ENCODE assay signal across 12 cellular contexts in the genomic region with DNA sequence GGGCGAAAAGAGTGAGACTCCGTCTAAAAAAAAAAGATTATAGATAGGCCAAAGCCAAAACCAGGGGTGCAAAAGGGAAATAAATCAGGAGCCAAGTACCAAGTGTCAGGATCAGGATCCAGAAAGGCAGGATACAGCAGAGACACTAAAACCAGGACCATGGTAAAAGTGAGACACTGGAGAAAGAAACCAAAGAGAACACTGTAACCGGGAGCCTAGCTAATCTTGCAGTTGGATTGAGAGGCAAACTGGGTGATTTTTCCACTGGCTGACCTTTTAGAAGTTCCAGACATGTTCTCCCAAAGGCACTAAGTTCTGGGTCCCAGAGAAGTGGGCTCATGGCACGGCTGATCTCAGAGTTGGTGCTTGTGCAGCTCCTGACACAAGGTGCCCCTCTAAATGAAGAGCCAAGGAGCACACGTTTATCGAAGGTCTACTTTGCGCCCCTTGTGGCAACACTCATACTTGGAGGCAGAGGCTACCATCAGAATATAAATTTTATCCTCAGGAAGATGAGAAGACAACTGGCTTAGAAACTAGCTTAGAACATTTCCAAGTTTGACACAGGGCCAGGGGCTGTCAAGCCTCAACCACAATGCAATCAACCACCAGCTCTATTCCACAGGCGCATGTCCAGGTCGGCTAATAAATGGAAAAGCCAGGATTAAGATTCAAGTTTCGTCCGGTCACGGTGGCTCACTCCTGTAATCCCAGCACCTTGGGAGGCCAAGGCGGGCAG. TPM values are rescaled to one million over a fixed set of nuclear protein-coding genes. Genes with fewer than 3 reads are reported as not detected.
DNase-seq lines count a peak whose midpoint lies in the region; ATAC-seq, FAIRE-seq and TF ChIP-seq lines count a peak whose summit lies in the region.
"Had no signal": no experiment of that assay in that cellular context is flagged by ENCODE, and none has a peak within 500 bp of the region (broad histone marks: within the 10 kb centered on the region; RNA-seq: fewer than 3 reads in every experiment).

No MANE protein-coding gene starts in this region.

- H3K79me2 ChIP-seq in HepG2 (ENCODE audit: insufficient read depth, low read length), result no peaks in the 10 kb centered on the region

- no peaks in the 10 kb centered on the region for H3K9me3 ChIP-seq in HepG2 (ENCODE audit: low read length)
- no peaks in the 10 kb centered on the region for H3K9me3 ChIP-seq in right lobe of liver
- H3K9me3 ChIP-seq in RWPE2 (ENCODE audit: severe bottlenecking), result no peaks in the 10 kb centered on the region
- H3K9me3 ChIP-seq in upper lobe of right lung, result no peaks in the 10 kb centered on the region
- no peaks in the 10 kb centered on the region for H3K9me3 ChIP-seq in transverse colon

- WGBS in HepG2 (ENCODE audit: low lambda C conversion rate), result 58% methylated on average over 13 of the region's 13 CpGs
- WGBS in right lobe of liver (ENCODE audit: insufficient coverage, low coverage, low lambda C conversion rate, missing lambda C conversion rate), result 84% methylated on average over 11 of the region's 13 CpGs
- WGBS in transverse colon (ENCODE audit: low coverage in 1 of 2), 2 donors, result 84 to 96% methylated on average over 5 to 13 of the region's 13 CpGs

- TF ChIP-seq POLR2A in HepG2 (IDR thresholded peaks at IDR 0.05; ENCODE audit: insufficient read depth in 1 of 2, low read depth in 2 of 2, low read length in 2 of 2) (no peak), right lobe of liver (IDR thresholded peaks at IDR 0.05) (no peak), transverse colon (IDR thresholded peaks at IDR 0.05) (no peak)

- no peaks in the 10 kb centered on the region for H4K20me1 ChIP-seq in HepG2 (ENCODE audit: insufficient read depth, low read length)

- peak overlapping the region in 2 of 3 experiments; percentile 38 to 46; a peak in 4 of 6 replicates for H3K4me3 ChIP-seq in HepG2 (replicated peaks in 1 of 3; ENCODE audit: insufficient read depth in 1 of 3, low read depth in 2 of 3, low read length in 3 of 3)
- no peak overlapping the region for H3K4me3 ChIP-seq in right lobe of liver
- H3K4me3 ChIP-seq in RWPE2 (ENCODE audit: severe bottlenecking), result no peak overlapping the region
- H3K4me3 ChIP-seq in fibroblast of pulmonary artery (replicated peaks; ENCODE audit: low read depth, low read length), result no peak overlapping the region
- no peak overlapping the region for H3K4me3 ChIP-seq in upper lobe of right lung
- no peak overlapping the region for H3K4me3 ChIP-seq in transverse colon

- H3K36me3 ChIP-seq in HepG2 (replicated peaks in 1 of 2; ENCODE audit: control insufficient read depth in 1 of 2, insufficient read depth in 2 of 2, low read length in 2 of 2) (no peaks in the 10 kb centered on the region), right lobe of liver (no peaks in the 10 kb centered on the region), RWPE2 (ENCODE audit: low read depth) (no peaks in the 10 kb centered on the region), upper lobe of right lung (no peaks in the 10 kb centered on the region), transverse colon (no peaks in the 10 kb centered on the region)

- in situ Hi-C loops in HepG2 (cut with HindIII; ENCODE audit: extremely low pct_ligation_motif_present, low pct_unique_long_range_greater_than_20kb), result no loop called here
- in situ Hi-C loops in transverse colon (cut with MboI; ENCODE audit: low pct_ligation_motif_present in 1 of 4, low pct_unique_long_range_greater_than_20kb in 1 of 4, low sequenced_read_pairs in 3 of 4), result no loop called here

- H2AFZ ChIP-seq in HepG2 (ENCODE audit: low read length), result peak overlapping the region; percentile 84

- peak; percentile 91 for ATAC-seq in HepG2
- ATAC-seq in right lobe of liver, result no peak
- 0 out of 3 replicates have a peak, but pooled peaks have one; percentile 38 for ATAC-seq in RWPE2 (ENCODE audit: low read depth)
- ATAC-seq in upper lobe of right lung, result no peak
- ATAC-seq: left lobe of liver had no signal

- FAIRE-seq in HepG2 (lab: Jason Lieb, UNC), result no peak

- DNase-seq in HepG2 (ENCODE audit: low spot score) (peak; percentile 47), right lobe of liver (no peak), RWPE2 (ENCODE audit: low spot score) (no peak), fibroblast of pulmonary artery (ENCODE audit: low read depth) (no peak), upper lobe of right lung (no peak), transverse colon (no peak), HuH-7 (ENCODE audit: low spot score) (no peak), pons (ENCODE audit: low spot score) (no peak)
- DNase-seq: activated naive CD8-positive, alpha-beta T cell treated with anti-CD3 and anti-CD28 coated beads, Interleukin-2, amount 10 ng/mL, durations not matched to agents 7 days and 5 days; NCI-H1105 treated with DMSO at 0.1 percent for 48 hours; retina had no signal

- intact Hi-C loops in HepG2 (cut with micrococcal nuclease; ENCODE audit: unreplicated experiment) (loop anchor here (10.0 kb wide), 1 partner anchor 62 kb away; no protein-coding TSS in a partner anchor), right lobe of liver (cut with DNase I) (no loop called here), upper lobe of right lung (cut with DNase I) (no loop called here), transverse colon (cut with DNase I; ENCODE audit: low total_unique reads) (no loop called here)

- peak overlapping the region; percentile 65 for H3K4me2 ChIP-seq in HepG2 (ENCODE audit: low read depth, low read length)

- TF ChIP-seq EP300 in HepG2 (IDR thresholded peaks at IDR 0.05; ENCODE audit: low read depth in 2 of 2, low read length in 2 of 2) (no peak), HepG2 (CRISPR knock-in tag; IDR thresholded peaks at IDR 0.05; ENCODE audit: borderline replicate concordance) (no peak), transverse colon (IDR thresholded peaks at IDR 0.05; ENCODE audit: low read depth) (no peak)

- H3K27ac ChIP-seq in HepG2 (ENCODE audit: extremely low read length, insufficient read depth, low read length) (no peak overlapping the region), right lobe of liver (no peak overlapping the region), RWPE2 (ENCODE audit: poor library complexity, severe bottlenecking) (no peak overlapping the region), upper lobe of right lung (no peak overlapping the region), transverse colon (no peak overlapping the region)

- CTCF ChIA-PET in HepG2 (lab: Yijun Ruan, JAX; ENCODE audit: low intra/inter-chr PET ratio, low total read pairs), result interaction anchor here (1.1 kb wide), 1 partner anchor 51 kb away, joined by 4 read pairs; no protein-coding TSS in a partner anchor

- TF ChIP-seq RAD21 in HepG2 (CRISPR knock-in tag; IDR thresholded peaks at IDR 0.05), result peak; percentile 39; the same call in 1 of the 2 replicates

- H3K27me3 ChIP-seq in HepG2 (ENCODE audit: control insufficient read depth in 1 of 2, insufficient read depth in 2 of 2, low read length in 2 of 2), result no peaks in the 10 kb centered on the region
- no peaks in the 10 kb centered on the region for H3K27me3 ChIP-seq in right lobe of liver
- H3K27me3 ChIP-seq in RWPE2 (ENCODE audit: insufficient read depth, poor library complexity, severe bottlenecking), result no peaks in the 10 kb centered on the region
- H3K27me3 ChIP-seq in upper lobe of right lung, result no peaks in the 10 kb centered on the region
- no peaks in the 10 kb centered on the region for H3K27me3 ChIP-seq in transverse colon

- no TSS peak for BruUV-seq in HepG2 (replicated peaks; lab: Mats Ljungman, UMichigan)

- H3K9ac ChIP-seq in HepG2 (ENCODE audit: insufficient read depth, low read depth, low read length), result no peak overlapping the region

- POLR2A ChIA-PET in HepG2 (lab: Yijun Ruan, JAX), result interaction anchor here (1.1 kb wide), 1 partner anchor 19 kb away, joined by 4 read pairs; no protein-coding TSS in a partner anchor

- peak; percentile 67 for TF ChIP-seq CTCF in HepG2 (CRISPR knock-in tag; IDR thresholded peaks at IDR 0.05)
- TF ChIP-seq CTCF in right lobe of liver (IDR thresholded peaks at IDR 0.05), result no peak
- TF ChIP-seq CTCF in RWPE2 (IDR thresholded peaks at IDR 0.05; ENCODE audit: poor library complexity, severe bottlenecking), result peak; percentile 39
- TF ChIP-seq CTCF in fibroblast of pulmonary artery (IDR thresholded peaks at IDR 0.05; ENCODE audit: low read length, missing control alignments), result peak; percentile 50
- TF ChIP-seq CTCF in upper lobe of right lung (IDR thresholded peaks at IDR 0.05), result peak; percentile 19
- no peak for TF ChIP-seq CTCF in transverse colon (IDR thresholded peaks at IDR 0.05)

- H3K4me1 ChIP-seq in HepG2 (ENCODE audit: insufficient read depth, low read length), result peaks cover 14% of the 10 kb centered on the region
- H3K4me1 ChIP-seq in right lobe of liver, result no peaks in the 10 kb centered on the region
- H3K4me1 ChIP-seq in RWPE2 (ENCODE audit: insufficient read depth, poor library complexity, severe bottlenecking), result no peaks in the 10 kb centered on the region
- H3K4me1 ChIP-seq in upper lobe of right lung, result no peaks in the 10 kb centered on the region
- no peaks in the 10 kb centered on the region for H3K4me1 ChIP-seq in transverse colon

TF ChIP-seq in HepG2, 621 proteins besides CTCF, POLR2A, EP300 and RAD21 (continues in another document):
- no peak for TF ChIP-seq HOXA3 (CRISPR knock-in tag; IDR thresholded peaks at IDR 0.05)

RNA-seq across cellular contexts. Expression of gene HELZ, which starts 27.5 kb away (rescaled TPM):
- total RNA-seq in HepG2 (2016; rRNA removed; fragmentation: Illumina TruSeq; extraction: Trizol), result 52.4 and 93.1 TPM in 2 replicates
- total RNA-seq in HepG2 (2016; cell fraction: cytosol; rRNA removed; fragmentation: Illumina TruSeq; extraction: Trizol; ENCODE audit: low read depth), result 12.4 and 14.0 TPM in 2 replicates
- total RNA-seq in HepG2 (2016; cell fraction: insoluble cytoplasmic fraction; rRNA removed; fragmentation: Illumina TruSeq; extraction: Trizol), result 47.7 and 84.1 TPM in 2 replicates
- 34.8 and 42.7 TPM in 2 replicates for total RNA-seq in HepG2 (2016; cell fraction: membrane; rRNA removed; fragmentation: Illumina TruSeq; extraction: Trizol)
- total RNA-seq in HepG2 (2016; cell fraction: nucleus; rRNA removed; fragmentation: Illumina TruSeq; extraction: Trizol), result 127 and 142 TPM in 2 replicates
- 27.8 and 35.3 TPM in 2 replicates for polyA plus RNA-seq in HepG2 (2011; rRNA removed)
- polyA plus RNA-seq in HepG2 (2011; cell fraction: cytosol; rRNA removed), result 13.6 and 17.7 TPM in 2 replicates
- polyA plus RNA-seq in HepG2 (2011; cell fraction: nucleus; rRNA removed), result 58.4 and 59.3 TPM in 2 replicates
- polyA plus RNA-seq in HepG2 (2012), result 20.6 and 33.4 TPM in 2 replicates
- polyA plus RNA-seq in HepG2 (2016; cell fraction: cytosol; fragmentation: Illumina TruSeq; extraction: Trizol; ENCODE audit: low read depth), result 2.6 and 3.3 TPM in 2 replicates
- 17.4 and 19.8 TPM in 2 replicates for polyA plus RNA-seq in HepG2 (2016; cell fraction: insoluble cytoplasmic fraction; fragmentation: Illumina TruSeq; extraction: Trizol; ENCODE audit: low read depth)
- polyA plus RNA-seq in HepG2 (2016; cell fraction: membrane; fragmentation: Illumina TruSeq; extraction: Trizol; ENCODE audit: low read depth), result 3.9 and 4.9 TPM in 2 replicates
- 40.2 and 45.2 TPM in 2 replicates for polyA plus RNA-seq in HepG2 (2016; cell fraction: nucleus; fragmentation: Illumina TruSeq; extraction: Trizol; ENCODE audit: insufficient read depth, low read depth)
- polyA minus RNA-seq in HepG2 (2011; rRNA and poly(A)+ RNA removed; ENCODE audit: low replicate concordance), result 32.9 and 69.3 TPM in 2 replicates
- 55.2 and 63.0 TPM in 2 replicates for polyA minus RNA-seq in HepG2 (2011; cell fraction: cytosol; rRNA and poly(A)+ RNA removed)
- 495 and 542 TPM in 2 replicates for polyA minus RNA-seq in HepG2 (2011; cell fraction: nucleus; rRNA and poly(A)+ RNA removed)
- total RNA-seq in right lobe of liver, result 10 to 100 TPM; 24.2 to 33.6 (median 30.9) TPM
- 72.5 TPM for total RNA-seq in upper lobe of right lung
- total RNA-seq in transverse colon, result 100 to 1,000 TPM in 1 of 4 donors, 10 to 100 TPM in 3; 31.8 to 126 (median 56.0) TPM

Comparison
In these comparisons a context has a peak if more than half of its experiments do, and no peak if none do; other contexts are left out.
1. ATAC-seq: peak in HepG2 (single experiment) and RWPE2 (single experiment); none in right lobe of liver (0 of 4) and upper lobe of right lung (single experiment).
2. H3K4me3 ChIP-seq: peak in HepG2 (2 of 3); none in right lobe of liver (0 of 3), RWPE2 (single experiment), fibroblast of pulmonary artery (single experiment), upper lobe of right lung (single experiment) and transverse colon (0 of 4).
3. CTCF ChIP-seq: peak in HepG2 (single experiment), RWPE2 (single experiment), fibroblast of pulmonary artery (single experiment) and upper lobe of right lung (single experiment); none in right lobe of liver (0 of 4) and transverse colon (0 of 5).